ENCODE assay signal across 15 cellular contexts in genomic region chr9:97572892-97573365, GRCh38.
DNase-seq lines count a peak whose midpoint lies in the region; ATAC-seq and TF ChIP-seq lines count a peak whose summit lies in the region.
"Had no signal": no experiment of that assay in that cellular context is flagged by ENCODE, and none has a peak within 500 bp of the region (broad histone marks: within the 10 kb centered on the region; RNA-seq: fewer than 3 reads in every experiment).

No MANE protein-coding gene starts in this region.

- no peaks in the 10 kb centered on the region for H3K4me1 ChIP-seq in cardiac muscle cell (ENCODE audit: low read depth)
- peaks cover 4 to 27% (median 4%) of the 10 kb centered on the region in 3 donors for H3K4me1 ChIP-seq in gastroesophageal sphincter
- peaks cover 0 to 9% of the 10 kb centered on the region in 2 donors for H3K4me1 ChIP-seq in uterus
- H3K4me1 ChIP-seq: BLaER1 had no signal

- TF ChIP-seq CTCF in cardiac muscle cell (IDR thresholded peaks at IDR 0.05; ENCODE audit: low read depth, low read length): no peak
- TF ChIP-seq CTCF in gastroesophageal sphincter (IDR thresholded peaks at IDR 0.05): no peak
- TF ChIP-seq CTCF in uterus (IDR thresholded peaks at IDR 0.05): no peak

- H3K27ac ChIP-seq in cardiac muscle cell (peak overlapping the region; percentile 45), gastroesophageal sphincter (peak overlapping the region in 3 of 4 donors; percentile 17 to 66 (median 58)), uterus (peak overlapping the region; percentile 84 to 92)
- H3K27ac ChIP-seq: BLaER1 had no signal

- intact Hi-C loops in Right ventricle myocardium inferior (cut with DNase I) (no loop called here), sciatic nerve (cut with DNase I) (no loop called here), uterus (cut with DNase I; ENCODE audit: low total_unique reads) (no loop called here)

- H3K36me3 Mint-ChIP-seq in activated T-cell treated with anti-CD3 and anti-CD28 coated beads, Interleukin-2, amount 50 U/mL, for 72 hours (ENCODE audit: insufficient read depth in 2 of 2): no peaks in the 10 kb centered on the region

- H3K9me3 ChIP-seq in cardiac muscle cell (ENCODE audit: low read depth): no peaks in the 10 kb centered on the region
- H3K9me3 ChIP-seq in gastroesophageal sphincter: no peaks in the 10 kb centered on the region
- H3K9me3 ChIP-seq in uterus: no peaks in the 10 kb centered on the region

- H3K27ac Mint-ChIP-seq in activated T-cell treated with anti-CD3 and anti-CD28 coated beads, Interleukin-2, amount 50 U/mL, for 72 hours: no peak overlapping the region
- H3K27ac Mint-ChIP-seq: GM23338 had no signal

- 68 to 100% methylated on average over 1 to 3 of the region's 6 CpGs for WGBS in gastroesophageal sphincter (ENCODE audit: low coverage in 1 of 2), 2 donors

- H3K36me3 ChIP-seq in cardiac muscle cell (peaks cover 38% of the 10 kb centered on the region), gastroesophageal sphincter (peaks cover 0 to 86% of the 10 kb centered on the region in 2 donors), uterus (no peaks in the 10 kb centered on the region)
- H3K36me3 ChIP-seq: BLaER1 had no signal

- H3K27me3 ChIP-seq in cardiac muscle cell: no peaks in the 10 kb centered on the region
- no peaks in the 10 kb centered on the region for H3K27me3 ChIP-seq in gastroesophageal sphincter
- no peaks in the 10 kb centered on the region for H3K27me3 ChIP-seq in uterus
- H3K27me3 ChIP-seq: BLaER1 had no signal

- TF ChIP-seq POLR2A in gastroesophageal sphincter (IDR thresholded peaks at IDR 0.05) (no peak), uterus (IDR thresholded peaks at IDR 0.05) (no peak)

- ATAC-seq in Right ventricle myocardium inferior: no peak
- ATAC-seq in gastroesophageal sphincter: no peak
- ATAC-seq in sciatic nerve: no peak
- ATAC-seq in activated T-cell treated with anti-CD3 and anti-CD28 coated beads, Interleukin-2, amount 50 U/mL, for 72 hours (replicated peaks in 1 of 2): no peak
- ATAC-seq: GM23338 had no signal

- H3K27me3 Mint-ChIP-seq in activated T-cell treated with anti-CD3 and anti-CD28 coated beads, Interleukin-2, amount 50 U/mL, for 72 hours (ENCODE audit: low read depth): peaks cover 5% of the 10 kb centered on the region

- no peak for TF ChIP-seq EP300 in gastroesophageal sphincter (IDR thresholded peaks at IDR 0.05)

- no peak overlapping the region for H3K4me3 Mint-ChIP-seq in activated T-cell treated with anti-CD3 and anti-CD28 coated beads, Interleukin-2, amount 50 U/mL, for 72 hours
- H3K4me3 Mint-ChIP-seq: GM23338 had no signal

- H3K4me3 ChIP-seq in cardiac muscle cell (no peak overlapping the region), gastroesophageal sphincter (no peak overlapping the region), uterus (no peak overlapping the region)
- H3K4me3 ChIP-seq: BLaER1, GM23338 had no signal

- no peak for DNase-seq in cardiac muscle cell (ENCODE audit: low read depth in 1 of 2, low spot score in 1 of 2)
- DNase-seq in Right ventricle myocardium inferior (ENCODE audit: missing footprints): no peak
- DNase-seq in sciatic nerve (ENCODE audit: low spot score): peak; percentile 33
- DNase-seq in uterus: peak; percentile 17 to 20
- DNase-seq in activated T-cell treated with anti-CD3 and anti-CD28 coated beads, Interleukin-2, amount 50 U/mL, for 72 hours: no peak
- DNase-seq in NCI-H187 (lab: John Stamatoyannopoulos, UW): no peak
- no peak for DNase-seq in SIG-M5 treated with dmso at 0.1 percent for 504 hours (lab: John Stamatoyannopoulos, UW; ENCODE audit: unreplicated experiment)
- DNase-seq: CD8-positive, alpha-beta memory T cell; DND-41; NCI-H187 treated with DMSO at 0.1 percent for 48 hours; NCI-H526 treated with DMSO at 0.1 percent for 48 hours; NK-92 treated with Interleukin-12 subunit alpha and Interleukin-12 subunit beta, amount 100 ng/mL, for 24 hours had no signal

- no peaks in the 10 kb centered on the region for H3K9me3 Mint-ChIP-seq in activated T-cell treated with anti-CD3 and anti-CD28 coated beads, Interleukin-2, amount 50 U/mL, for 72 hours
- H3K9me3 Mint-ChIP-seq: CD8-positive, alpha-beta memory T cell had no signal

- peaks cover 21% of the 10 kb centered on the region for H3K4me1 Mint-ChIP-seq in activated T-cell treated with anti-CD3 and anti-CD28 coated beads, Interleukin-2, amount 50 U/mL, for 72 hours (ENCODE audit: low read depth)
- H3K4me1 Mint-ChIP-seq: GM23338 had no signal

Comparison
In these comparisons a context has a peak if more than half of its experiments do, and no peak if none do; other contexts are left out.
1. DNase-seq: peak in sciatic nerve (single experiment) and uterus (2 of 2); none in cardiac muscle cell (0 of 2), Right ventricle myocardium inferior (single experiment), activated T-cell treated with anti-CD3 and anti-CD28 coated beads, Interleukin-2, amount 50 U/mL, for 72 hours (0 of 2), NCI-H187 (0 of 2) and SIG-M5 treated with dmso at 0.1 percent for 504 hours (single experiment).
2. Peak in every context shown above with its lines, with median percentiles within 50 percentile points of each other: H3K27ac ChIP-seq.